In the genomic region with DNA sequence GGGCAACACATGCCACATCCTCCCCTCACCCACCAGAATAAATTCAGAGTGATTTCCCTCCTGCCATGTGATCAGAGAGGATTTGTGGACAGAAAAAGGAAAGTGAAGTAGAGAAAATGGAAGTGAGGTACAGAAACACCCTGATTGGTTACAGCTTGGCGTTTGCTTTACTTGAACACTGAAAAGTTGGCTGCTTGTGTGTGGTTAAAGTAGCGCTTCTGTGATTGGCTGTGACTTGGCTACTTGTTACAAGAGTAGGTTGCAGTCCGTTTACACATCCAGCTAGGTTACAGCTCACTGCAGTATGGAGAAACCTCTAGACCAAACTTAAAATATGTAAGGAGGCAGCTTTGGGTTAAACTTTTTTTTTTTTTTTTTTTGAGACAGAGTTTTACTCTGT, we compare ENCODE assay signal across 9 cellular contexts.
DNase-seq lines count a peak whose midpoint lies in the region; ATAC-seq, FAIRE-seq and TF ChIP-seq lines count a peak whose summit lies in the region.
"Had no signal": no experiment of that assay in that cellular context is flagged by ENCODE, and none has a peak within 500 bp of the region (broad histone marks: within the 10 kb centered on the region; RNA-seq: fewer than 3 reads in every experiment).

No MANE protein-coding gene starts in this region.

- no peak for FAIRE-seq in D721Med (lab: Jason Lieb, UNC)

- no peaks in the 10 kb centered on the region for H3K27me3 Mint-ChIP-seq in T-helper 17 cell
- H3K27me3 Mint-ChIP-seq: CD8-positive, alpha-beta memory T cell had no signal

- no peaks in the 10 kb centered on the region for H3K36me3 Mint-ChIP-seq in T-helper 17 cell (ENCODE audit: low read depth)
- H3K36me3 Mint-ChIP-seq: CD8-positive, alpha-beta memory T cell had no signal

- H3K4me3 Mint-ChIP-seq in T-helper 17 cell: no peak overlapping the region

- no peak overlapping the region for H3K27ac Mint-ChIP-seq in T-helper 17 cell

- no peaks in the 10 kb centered on the region for H3K4me1 Mint-ChIP-seq in T-helper 17 cell
- H3K4me1 Mint-ChIP-seq: CD8-positive, alpha-beta memory T cell had no signal

- DNase-seq in T-helper 17 cell (no peak), NCI-H2029 treated with DMSO at 0.1 percent for 48 hours (lab: John Stamatoyannopoulos, UW) (no peak), D721Med (ENCODE audit: insufficient read length, low spot score) (no peak), NCI-H2107 (lab: John Stamatoyannopoulos, UW) (no peak), NCI-H1092 treated with DMSO at 0.1 percent for 48 hours (lab: John Stamatoyannopoulos, UW) (no peak)

- H3K9me3 ChIP-seq in T-helper 17 cell (ENCODE audit: control insufficient read depth, low read length, poor library complexity, severe bottlenecking): no peaks in the 10 kb centered on the region

- peak; percentile 72 for ATAC-seq in GM18498 (IDR thresholded peaks at IDR 0.05; ENCODE audit: unreplicated experiment)
- peak; percentile 49 for ATAC-seq in GM21381 (IDR thresholded peaks at IDR 0.05; ENCODE audit: unreplicated experiment)
- ATAC-seq in HG03103 (IDR thresholded peaks at IDR 0.05; ENCODE audit: low read depth, unreplicated experiment): peak; percentile 48
- peak; percentile 20 for ATAC-seq in T-helper 17 cell

- no peak for TF ChIP-seq CTCF in D721Med (IDR thresholded peaks at IDR 0.05; ENCODE audit: insufficient read depth, missing control alignments)

Comparison
In these comparisons a context has a peak if more than half of its experiments do, and no peak if none do; other contexts are left out.
1. ATAC-seq: peak in every context shown above with its lines; median percentile 72 in GM18498; 49 in GM21381; 48 in HG03103; 20 in T-helper 17 cell.